Comparison of ENCODE assay signal across 1 cellular context in the genomic region with DNA sequence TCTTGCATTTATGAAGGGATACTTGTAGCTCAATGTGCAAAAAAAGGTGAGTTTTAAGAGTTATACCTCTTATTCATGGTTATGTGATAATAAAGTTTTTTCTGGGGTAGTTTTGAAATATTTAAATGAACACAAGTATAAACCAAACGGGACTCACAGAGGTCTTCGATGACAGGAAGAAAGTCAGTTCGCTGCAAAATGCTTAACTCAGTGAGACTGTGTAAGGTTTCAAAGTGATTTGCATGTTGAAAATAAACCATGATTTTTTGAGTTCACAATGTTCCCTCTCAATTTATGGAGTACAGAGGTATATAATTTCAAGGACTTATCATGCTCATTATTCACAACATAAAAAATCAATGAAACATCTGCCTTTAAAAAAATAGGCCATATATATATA.
TF ChIP-seq lines count a peak whose summit lies in the region.

No MANE protein-coding gene starts in this region.

TF ChIP-seq in SK-N-SH treated with all-trans-retinoic acid at 6 μM for 48 hours, 23 proteins besides CTCF, POLR2A, EP300 and RAD21 (continued from another document):
- TF ChIP-seq POU6F1 (CRISPR knock-in tag; IDR thresholded peaks at IDR 0.05; ENCODE audit: borderline replicate concordance, low read depth) (no peak), ZFP3 (CRISPR knock-in tag; IDR thresholded peaks at IDR 0.05) (no peak), BACH2 (CRISPR knock-in tag; IDR thresholded peaks at IDR 0.05; ENCODE audit: borderline replicate concordance) (no peak), TCF4 (CRISPR knock-in tag; IDR thresholded peaks at IDR 0.05; ENCODE audit: borderline replicate concordance) (no peak), ZNF8 (CRISPR knock-in tag; IDR thresholded peaks at IDR 0.05) (no peak), ZNF565 (CRISPR knock-in tag; conservative IDR thresholded peaks at IDR 0.05; ENCODE audit: low read depth) (no peak)
- TF ChIP-seq, protein P1, sequence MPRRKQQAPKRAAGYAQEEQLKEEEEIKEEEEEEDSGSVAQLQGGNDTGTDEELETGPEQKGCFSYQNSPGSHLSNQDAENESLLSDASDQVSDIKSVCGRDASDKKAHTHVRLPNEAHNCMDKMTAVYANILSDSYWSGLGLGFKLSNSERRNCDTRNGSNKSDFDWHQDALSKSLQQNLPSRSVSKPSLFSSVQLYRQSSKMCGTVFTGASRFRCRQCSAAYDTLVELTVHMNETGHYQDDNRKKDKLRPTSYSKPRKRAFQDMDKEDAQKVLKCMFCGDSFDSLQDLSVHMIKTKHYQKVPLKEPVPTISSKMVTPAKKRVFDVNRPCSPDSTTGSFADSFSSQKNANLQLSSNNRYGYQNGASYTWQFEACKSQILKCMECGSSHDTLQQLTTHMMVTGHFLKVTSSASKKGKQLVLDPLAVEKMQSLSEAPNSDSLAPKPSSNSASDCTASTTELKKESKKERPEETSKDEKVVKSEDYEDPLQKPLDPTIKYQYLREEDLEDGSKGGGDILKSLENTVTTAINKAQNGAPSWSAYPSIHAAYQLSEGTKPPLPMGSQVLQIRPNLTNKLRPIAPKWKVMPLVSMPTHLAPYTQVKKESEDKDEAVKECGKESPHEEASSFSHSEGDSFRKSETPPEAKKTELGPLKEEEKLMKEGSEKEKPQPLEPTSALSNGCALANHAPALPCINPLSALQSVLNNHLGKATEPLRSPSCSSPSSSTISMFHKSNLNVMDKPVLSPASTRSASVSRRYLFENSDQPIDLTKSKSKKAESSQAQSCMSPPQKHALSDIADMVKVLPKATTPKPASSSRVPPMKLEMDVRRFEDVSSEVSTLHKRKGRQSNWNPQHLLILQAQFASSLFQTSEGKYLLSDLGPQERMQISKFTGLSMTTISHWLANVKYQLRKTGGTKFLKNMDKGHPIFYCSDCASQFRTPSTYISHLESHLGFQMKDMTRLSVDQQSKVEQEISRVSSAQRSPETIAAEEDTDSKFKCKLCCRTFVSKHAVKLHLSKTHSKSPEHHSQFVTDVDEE (CRISPR knock-in tag; IDR thresholded peaks at IDR 0.05), result no peak
